In genomic region chr2:69940691-69941090, GRCh38 we compare ENCODE assay signal across 1 cellular context.
TF ChIP-seq lines count a peak whose summit lies in the region.

No MANE protein-coding gene starts in this region.

TF ChIP-seq in K562, 482 proteins besides CTCF, POLR2A, EP300 and RAD21:
- TF ChIP-seq SIX5 (IDR thresholded peaks at IDR 0.05; ENCODE audit: borderline replicate concordance in 1 of 2, insufficient read depth in 1 of 2, low read depth in 1 of 2, low read length in 2 of 2) = no peak
- TF ChIP-seq MGA (IDR thresholded peaks at IDR 0.05) = no peak
- TF ChIP-seq, protein P1, sequence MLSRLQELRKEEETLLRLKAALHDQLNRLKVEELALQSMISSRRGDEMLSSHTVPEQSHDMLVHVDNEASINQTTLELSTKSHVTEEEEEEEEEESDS (CRISPR knock-in tag; IDR thresholded peaks at IDR 0.05) = no peak
- TF ChIP-seq RNF2 (IDR thresholded peaks at IDR 0.05) = no peak
- TF ChIP-seq, protein P2, sequence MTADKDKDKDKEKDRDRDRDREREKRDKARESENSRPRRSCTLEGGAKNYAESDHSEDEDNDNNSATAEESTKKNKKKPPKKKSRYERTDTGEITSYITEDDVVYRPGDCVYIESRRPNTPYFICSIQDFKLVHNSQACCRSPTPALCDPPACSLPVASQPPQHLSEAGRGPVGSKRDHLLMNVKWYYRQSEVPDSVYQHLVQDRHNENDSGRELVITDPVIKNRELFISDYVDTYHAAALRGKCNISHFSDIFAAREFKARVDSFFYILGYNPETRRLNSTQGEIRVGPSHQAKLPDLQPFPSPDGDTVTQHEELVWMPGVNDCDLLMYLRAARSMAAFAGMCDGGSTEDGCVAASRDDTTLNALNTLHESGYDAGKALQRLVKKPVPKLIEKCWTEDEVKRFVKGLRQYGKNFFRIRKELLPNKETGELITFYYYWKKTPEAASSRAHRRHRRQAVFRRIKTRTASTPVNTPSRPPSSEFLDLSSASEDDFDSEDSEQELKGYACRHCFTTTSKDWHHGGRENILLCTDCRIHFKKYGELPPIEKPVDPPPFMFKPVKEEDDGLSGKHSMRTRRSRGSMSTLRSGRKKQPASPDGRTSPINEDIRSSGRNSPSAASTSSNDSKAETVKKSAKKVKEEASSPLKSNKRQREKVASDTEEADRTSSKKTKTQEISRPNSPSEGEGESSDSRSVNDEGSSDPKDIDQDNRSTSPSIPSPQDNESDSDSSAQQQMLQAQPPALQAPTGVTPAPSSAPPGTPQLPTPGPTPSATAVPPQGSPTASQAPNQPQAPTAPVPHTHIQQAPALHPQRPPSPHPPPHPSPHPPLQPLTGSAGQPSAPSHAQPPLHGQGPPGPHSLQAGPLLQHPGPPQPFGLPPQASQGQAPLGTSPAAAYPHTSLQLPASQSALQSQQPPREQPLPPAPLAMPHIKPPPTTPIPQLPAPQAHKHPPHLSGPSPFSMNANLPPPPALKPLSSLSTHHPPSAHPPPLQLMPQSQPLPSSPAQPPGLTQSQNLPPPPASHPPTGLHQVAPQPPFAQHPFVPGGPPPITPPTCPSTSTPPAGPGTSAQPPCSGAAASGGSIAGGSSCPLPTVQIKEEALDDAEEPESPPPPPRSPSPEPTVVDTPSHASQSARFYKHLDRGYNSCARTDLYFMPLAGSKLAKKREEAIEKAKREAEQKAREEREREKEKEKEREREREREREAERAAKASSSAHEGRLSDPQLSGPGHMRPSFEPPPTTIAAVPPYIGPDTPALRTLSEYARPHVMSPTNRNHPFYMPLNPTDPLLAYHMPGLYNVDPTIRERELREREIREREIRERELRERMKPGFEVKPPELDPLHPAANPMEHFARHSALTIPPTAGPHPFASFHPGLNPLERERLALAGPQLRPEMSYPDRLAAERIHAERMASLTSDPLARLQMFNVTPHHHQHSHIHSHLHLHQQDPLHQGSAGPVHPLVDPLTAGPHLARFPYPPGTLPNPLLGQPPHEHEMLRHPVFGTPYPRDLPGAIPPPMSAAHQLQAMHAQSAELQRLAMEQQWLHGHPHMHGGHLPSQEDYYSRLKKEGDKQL (CRISPR knock-in tag; IDR thresholded peaks at IDR 0.05; ENCODE audit: borderline replicate concordance) = no peak
- no peak for TF ChIP-seq ZNF384 (IDR thresholded peaks at IDR 0.05; ENCODE audit: low read depth, low read length)
- no peak for TF ChIP-seq SRSF9 (IDR thresholded peaks at IDR 0.05; ENCODE audit: borderline replicate concordance, low read depth, low read length)
- no peak for TF ChIP-seq GTF3C2 (IDR thresholded peaks at IDR 0.05; ENCODE audit: borderline replicate concordance, extremely low read depth, insufficient read length)
- TF ChIP-seq, protein P3, sequence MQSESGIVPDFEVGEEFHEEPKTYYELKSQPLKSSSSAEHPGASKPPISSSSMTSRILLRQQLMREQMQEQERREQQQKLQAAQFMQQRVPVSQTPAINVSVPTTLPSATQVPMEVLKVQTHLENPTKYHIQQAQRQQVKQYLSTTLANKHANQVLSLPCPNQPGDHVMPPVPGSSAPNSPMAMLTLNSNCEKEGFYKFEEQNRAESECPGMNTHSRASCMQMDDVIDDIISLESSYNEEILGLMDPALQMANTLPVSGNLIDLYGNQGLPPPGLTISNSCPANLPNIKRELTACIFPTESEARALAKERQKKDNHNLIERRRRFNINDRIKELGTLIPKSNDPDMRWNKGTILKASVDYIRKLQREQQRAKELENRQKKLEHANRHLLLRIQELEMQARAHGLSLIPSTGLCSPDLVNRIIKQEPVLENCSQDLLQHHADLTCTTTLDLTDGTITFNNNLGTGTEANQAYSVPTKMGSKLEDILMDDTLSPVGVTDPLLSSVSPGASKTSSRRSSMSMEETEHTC (IDR thresholded peaks at IDR 0.05) = no peak
- TF ChIP-seq ZNF354B (CRISPR knock-in tag; IDR thresholded peaks at IDR 0.05) = no peak
- no peak for TF ChIP-seq PRPF4 (IDR thresholded peaks at IDR 0.05; ENCODE audit: insufficient read depth, low read depth, low read length, poor library complexity, severe bottlenecking)
- TF ChIP-seq NBN (IDR thresholded peaks at IDR 0.05; ENCODE audit: low read depth) = no peak
